In the genomic region with DNA sequence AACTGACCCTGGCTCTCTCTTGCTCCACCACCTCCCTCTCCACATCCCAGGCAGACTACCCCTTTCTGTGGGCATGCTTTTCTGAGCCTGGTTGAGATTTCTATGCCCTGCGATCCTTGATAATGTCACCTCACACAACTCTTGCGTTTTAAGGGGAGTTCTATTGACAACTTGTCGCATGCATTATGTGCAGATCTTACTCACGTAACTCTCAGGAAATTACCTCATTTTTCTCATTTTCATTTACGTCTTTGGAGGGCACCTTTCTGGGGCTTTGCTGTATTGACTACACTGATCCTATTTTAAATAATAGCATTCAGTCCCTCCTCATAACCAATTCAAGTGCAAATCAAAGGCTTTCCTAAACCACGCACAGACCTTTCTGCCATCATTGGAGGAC, we compare ENCODE assay signal across 22 cellular contexts.
"Had no signal": no experiment of that assay in that cellular context is flagged by ENCODE, and none has a peak within 500 bp of the region (broad histone marks: within the 10 kb centered on the region; RNA-seq: fewer than 3 reads in every experiment).

No MANE protein-coding gene starts in this region.

- H3K9me3 ChIP-seq: heart right ventricle, psoas muscle, right lobe of liver, suprapubic skin, thyroid gland, upper lobe of left lung, uterus had no signal

- DNase-seq: effector memory CD4-positive, alpha-beta T cell; heart right ventricle; hypothalamus; kidney glomerular epithelial cell; mesendoderm; naive B cell; psoas muscle; retina; right lobe of liver; stimulated activated CD4-positive, alpha-beta T cell treated with anti-CD3 and anti-CD28 coated beads, Interleukin-4, amount 100 ng/mL, for 1 hour; stimulated activated CD8-positive, alpha-beta memory T cell treated with anti-CD3 and anti-CD28 coated beads, Interleukin-4, amount 100 ng/mL, for 48 hours; stimulated activated naive CD8-positive, alpha-beta T cell treated with anti-CD3 and anti-CD28 coated beads, Interleukin-15, Interleukin-2, amounts not matched to agents 100 U/mL and 50 U/mL, for 24 hours; thyroid gland; upper lobe of left lung; uterus had no signal

- H3K4me3 ChIP-seq: heart right ventricle, psoas muscle, right lobe of liver, suprapubic skin, thyroid gland, upper lobe of left lung, uterus had no signal

- H3K79me2 ChIP-seq: parathyroid adenoma had no signal

- H3K27ac ChIP-seq: heart right ventricle, parathyroid adenoma, psoas muscle, right lobe of liver, suprapubic skin, thyroid gland, upper lobe of left lung, uterus had no signal

- ATAC-seq: esophagus mucosa; heart right ventricle; psoas muscle; right lobe of liver; stimulated activated effector memory CD8-positive, alpha-beta T cell treated with anti-CD3 and anti-CD28 coated beads, Interleukin-12 subunit alpha, Interleukin-12 subunit beta, amount 100 ng/mL, for 72 hours; stimulated activated naive CD8-positive, alpha-beta T cell treated with anti-CD3 and anti-CD28 coated beads, Interleukin-15, Interleukin-2, amounts not matched to agents 100 U/mL and 50 U/mL, for 24 hours had no signal

- H2AFZ ChIP-seq: parathyroid adenoma had no signal

- H3K27me3 ChIP-seq: right lobe of liver, suprapubic skin, thyroid gland, upper lobe of left lung, uterus had no signal

- FAIRE-seq: endometrium, frontal cortex, islet of Langerhans had no signal

- H3K4me1 ChIP-seq: parathyroid adenoma, psoas muscle, right lobe of liver, suprapubic skin, thyroid gland, upper lobe of left lung, uterus had no signal

- H3K36me3 ChIP-seq: heart right ventricle, right lobe of liver, suprapubic skin, thyroid gland, upper lobe of left lung, uterus had no signal

- H3K9ac ChIP-seq: parathyroid adenoma had no signal
